19 cellular contexts compared by ENCODE assay signal in the genomic region with DNA sequence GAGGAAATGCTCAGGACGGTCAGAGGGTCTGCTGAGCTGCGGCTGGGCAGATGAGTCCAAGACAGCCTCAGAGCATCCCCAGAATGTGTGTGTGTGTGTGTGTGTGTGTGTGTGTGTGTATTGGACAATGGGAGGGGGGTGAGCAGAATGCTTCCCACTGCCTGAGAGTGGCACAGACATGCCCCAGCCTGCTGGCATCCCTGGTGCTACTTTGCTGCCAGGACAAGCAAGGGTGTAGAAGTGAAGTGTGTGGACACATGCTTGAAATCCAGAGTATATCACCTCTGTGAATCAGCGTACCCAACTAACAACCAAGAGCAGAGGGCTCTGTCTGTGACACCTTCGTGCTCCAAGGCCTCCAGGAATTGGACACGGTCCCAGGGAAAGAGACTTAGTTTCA.
A peak's percentile ranks its signal among the peaks of the same experiment; 100 is the strongest.
DNase-seq lines count a peak whose midpoint lies in the region; ATAC-seq, FAIRE-seq and TF ChIP-seq lines count a peak whose summit lies in the region.
"Had no signal": no experiment of that assay in that cellular context is flagged by ENCODE, and none has a peak within 500 bp of the region (broad histone marks: within the 10 kb centered on the region; RNA-seq: fewer than 3 reads in every experiment).

No MANE protein-coding gene starts in this region.

- H3K14ac ChIP-seq in neuronal stem cell (ENCODE audit: low read length): peak overlapping the region; percentile 56

- H2BK5ac ChIP-seq in neuronal stem cell (ENCODE audit: low read length): no peak overlapping the region

- H2BK12ac ChIP-seq in neuronal stem cell (ENCODE audit: low read length): peak overlapping the region; percentile 22

- no peak overlapping the region for H4K91ac ChIP-seq in neuronal stem cell (ENCODE audit: low read depth, low read length, poor library complexity)

- no peak overlapping the region for H2AK5ac ChIP-seq in neuronal stem cell (ENCODE audit: low read depth, low read length)

- H3K4ac ChIP-seq in neuronal stem cell (ENCODE audit: low read length): no peak overlapping the region

- H3K9ac ChIP-seq in neuronal stem cell (ENCODE audit: low read depth, low read length, poor library complexity): peak overlapping the region; percentile 44

- H3K36me3 ChIP-seq in adrenal gland (replicated peaks in 1 of 2): no peaks in the 10 kb centered on the region
- no peaks in the 10 kb centered on the region for H3K36me3 ChIP-seq in neuronal stem cell (replicated peaks in 1 of 2; ENCODE audit: control insufficient read depth in 2 of 2, insufficient read depth in 2 of 2, low read length in 2 of 2)
- H3K36me3 ChIP-seq: BE2C had no signal

- WGBS in adrenal gland, 4 donors: 60 to 70% (median 68%) methylated on average over 5 of the region's 5 CpGs
- WGBS in neuronal stem cell (ENCODE audit: extremely low coverage in 2 of 2, insufficient read length in 2 of 2, insufficient replicate concordance in 1 of 2), 2 donors: no CpG with 5 or more reads among the region's 5 CpGs

- no peak overlapping the region for H2BK120ac ChIP-seq in neuronal stem cell (ENCODE audit: low read depth, low read length)

- H4K8ac ChIP-seq in neuronal stem cell (ENCODE audit: low read depth, low read length): peak overlapping the region; percentile 92

- H3K4me1 ChIP-seq in adrenal gland (replicated peaks in 1 of 2) (peaks cover 5 to 27% of the 10 kb centered on the region in 2 donors), neuronal stem cell (ENCODE audit: control insufficient read depth in 2 of 2, insufficient read depth in 1 of 2, low read depth in 1 of 2, low read length in 2 of 2) (no peaks in the 10 kb centered on the region)
- H3K4me1 ChIP-seq: A549 had no signal

- H2BK15ac ChIP-seq in neuronal stem cell (ENCODE audit: low read length): no peak overlapping the region

- no peak for DNase-seq in GM12891 (ENCODE audit: insufficient read length, low spot score)
- DNase-seq in adrenal gland: peak in 5 of 7 donors; percentile 18 to 33 (median 24)
- DNase-seq in neuronal stem cell (ENCODE audit: low spot score): no peak
- DNase-seq in RPMI8226: no peak
- DNase-seq: BE2C; CD4-positive, alpha-beta memory T cell; DMS153; DMS79 treated with DMSO at 0.1 percent for 48 hours; EL; IMR-90 had no signal

- H3K18ac ChIP-seq in neuronal stem cell (ENCODE audit: low read length): peak overlapping the region; percentile 64

- no peak overlapping the region for H3K4me3 ChIP-seq in adrenal gland
- H3K4me3 ChIP-seq in neuronal stem cell (ENCODE audit: low read length in 2 of 2): no peak overlapping the region
- H3K4me3 ChIP-seq: A549 had no signal

- H3K23ac ChIP-seq in neuronal stem cell (ENCODE audit: low read depth, low read length, poor library complexity): no peak overlapping the region

- H3K27ac ChIP-seq in adrenal gland: no peak overlapping the region
- no peak overlapping the region for H3K27ac ChIP-seq in neuronal stem cell (replicated peaks; ENCODE audit: low read length)
- H3K27ac ChIP-seq: A549, C4-2B had no signal

- H3K79me1 ChIP-seq in neuronal stem cell (ENCODE audit: low read depth, low read length): no peaks in the 10 kb centered on the region

- H3K27me3 ChIP-seq in adrenal gland (no peaks in the 10 kb centered on the region), neuronal stem cell (ENCODE audit: control insufficient read depth in 3 of 3, insufficient read depth in 3 of 3, low read depth in 1 of 3, low read length in 3 of 3) (no peaks in the 10 kb centered on the region)
- H3K27me3 ChIP-seq: BE2C had no signal

- intact Hi-C loops in adrenal gland (cut with DNase I): loop anchor here in 1 of 2 donors (5.0 kb wide), 1 partner anchor 175 kb away; no protein-coding TSS in a partner anchor

- no peak overlapping the region for H2AFZ ChIP-seq in neuronal stem cell (ENCODE audit: low read length)

- H3K9me3 ChIP-seq in adrenal gland (replicated peaks in 1 of 3) (no peaks in the 10 kb centered on the region), neuronal stem cell (replicated peaks in 1 of 2; ENCODE audit: control insufficient read depth in 2 of 2, insufficient read depth in 1 of 2, low read depth in 1 of 2, low read length in 2 of 2) (no peaks in the 10 kb centered on the region)
- H3K9me3 ChIP-seq: A549, BE2C had no signal

- H3K4me2 ChIP-seq in neuronal stem cell (ENCODE audit: insufficient read depth, low read length, poor library complexity, severe bottlenecking): no peak overlapping the region
- H3K4me2 ChIP-seq: A549 had no signal

- peak; percentile 64 for ATAC-seq in esophagus mucosa
- ATAC-seq in GM18867 (IDR thresholded peaks at IDR 0.05; ENCODE audit: unreplicated experiment): no peak
- no peak for ATAC-seq in HG02840 (IDR thresholded peaks at IDR 0.05; ENCODE audit: low FRiP score, unreplicated experiment)
- ATAC-seq: HCT116 had no signal

- peak; percentile 31 for FAIRE-seq in GM12891 (lab: Jason Lieb, UNC)
- FAIRE-seq: A549, G401.6, GM12892, H54 had no signal

- TF ChIP-seq CTCF in adrenal gland (IDR thresholded peaks at IDR 0.05): no peak

- TF ChIP-seq POLR2A in GM12891 (IDR thresholded peaks at IDR 0.05; ENCODE audit: low read depth, low read length): no peak
- no peak for TF ChIP-seq POLR2A in adrenal gland (IDR thresholded peaks at IDR 0.05)

TF ChIP-seq in GM12891, 5 proteins besides CTCF, POLR2A, EP300 and RAD21:
- TF ChIP-seq TAF1 (IDR thresholded peaks at IDR 0.05; ENCODE audit: low read depth, low read length) (no peak), POLR2AphosphoS5 (IDR thresholded peaks at IDR 0.05; ENCODE audit: low read depth, low read length) (no peak), SPI1 (IDR thresholded peaks at IDR 0.05; ENCODE audit: low read depth, low read length) (no peak), PAX5 (IDR thresholded peaks at IDR 0.05; ENCODE audit: insufficient read depth, low read length, severe bottlenecking) (no peak), POU2F2 (IDR thresholded peaks at IDR 0.05; ENCODE audit: low read depth, low read length) (no peak)
TF ChIP-seq in GM12891: peak in this region for 0.

Comparison
In these comparisons a context has a peak if more than half of its experiments do, and no peak if none do; other contexts are left out.
1. DNase-seq: peak in adrenal gland (5 of 7); none in GM12891 (single experiment), neuronal stem cell (single experiment) and RPMI8226 (single experiment).